In the genomic region with DNA sequence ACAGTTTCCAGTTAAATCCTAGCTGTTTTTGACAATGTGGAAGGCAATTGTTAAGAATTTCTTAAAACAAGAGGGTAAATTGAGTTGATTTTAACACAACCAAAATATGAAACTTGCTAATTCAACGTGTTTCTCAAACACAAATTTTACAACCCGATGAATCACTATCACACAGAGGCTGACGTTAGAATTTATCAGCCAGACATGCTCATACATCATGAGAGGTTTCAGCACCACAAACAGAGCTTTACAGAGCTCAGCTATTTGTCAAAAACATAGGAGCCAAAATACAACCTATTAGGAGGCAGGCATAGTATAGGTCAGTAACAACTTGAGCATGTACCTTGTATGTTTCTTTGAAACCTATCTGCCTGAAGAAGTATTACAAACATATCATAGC, we compare ENCODE assay signal across 13 cellular contexts. TPM values are rescaled to one million over a fixed set of nuclear protein-coding genes. Genes with fewer than 3 reads are reported as not detected.
DNase-seq lines count a peak whose midpoint lies in the region; ATAC-seq, FAIRE-seq and TF ChIP-seq lines count a peak whose summit lies in the region.
"Had no signal": no experiment of that assay in that cellular context is flagged by ENCODE, and none has a peak within 500 bp of the region (broad histone marks: within the 10 kb centered on the region; RNA-seq: fewer than 3 reads in every experiment).

No MANE protein-coding gene starts in this region.

- no peak overlapping the region for H3K4me3 Mint-ChIP-seq in activated naive CD8-positive, alpha-beta T cell treated with anti-CD3 and anti-CD28 coated beads, Interleukin-2, amount 10 ng/mL, durations not matched to agents 7 days and 5 days
- H3K4me3 Mint-ChIP-seq in activated naive CD8-positive, alpha-beta T cell treated with anti-CD3 and anti-CD28 coated beads, Interleukin-2, amount 50 U/mL, for 24 hours, result no peak overlapping the region
- H3K4me3 Mint-ChIP-seq in neural progenitor cell, result no peak overlapping the region

- TF ChIP-seq POLR2A in endothelial cell of umbilical vein (IDR thresholded peaks at IDR 0.05; ENCODE audit: low read depth, low read length), result no peak

- WGBS in smooth muscle cell (ENCODE audit: low lambda C conversion rate), result 6% methylated on average over 3 of the region's 3 CpGs

- POLR2A ChIA-PET in activated naive CD8-positive, alpha-beta T cell treated with anti-CD3 and anti-CD28 coated beads, Interleukin-2, amount 10 ng/mL, durations not matched to agents 7 days and 5 days (lab: Charles Lee), result interaction anchor here (1.2 kb wide), 1 partner anchor 9 kb away, joined by 3 read pairs; no protein-coding TSS in a partner anchor
- POLR2A ChIA-PET in endothelial cell of umbilical vein (lab: Charles Lee), result no interaction called here

- no peak overlapping the region for H3K4me2 ChIP-seq in endothelial cell of umbilical vein (ENCODE audit: insufficient read depth, low read length)
- peak overlapping the region; percentile 9 for H3K4me2 ChIP-seq in smooth muscle cell
- no peak overlapping the region for H3K4me2 ChIP-seq in neural progenitor cell

- no peaks in the 10 kb centered on the region for H3F3A ChIP-seq in smooth muscle cell (ENCODE audit: low read depth)
- no peaks in the 10 kb centered on the region for H3F3A ChIP-seq in neural progenitor cell (ENCODE audit: low read depth)

- H3K27me3 ChIP-seq in endothelial cell of umbilical vein (ENCODE audit: control insufficient read depth in 2 of 2, insufficient read depth in 2 of 2, low read length in 2 of 2), result no peaks in the 10 kb centered on the region
- no peaks in the 10 kb centered on the region for H3K27me3 ChIP-seq in smooth muscle cell (ENCODE audit: low read depth)
- no peaks in the 10 kb centered on the region for H3K27me3 ChIP-seq in neural progenitor cell

- H3K36me3 ChIP-seq in endothelial cell of umbilical vein (ENCODE audit: control insufficient read depth in 2 of 2, extremely low read depth in 1 of 2, insufficient read depth in 2 of 2, low read length in 2 of 2) (no peaks in the 10 kb centered on the region), smooth muscle cell (ENCODE audit: low read depth) (no peaks in the 10 kb centered on the region), neural progenitor cell (no peaks in the 10 kb centered on the region)

- H3K9me1 ChIP-seq in endothelial cell of umbilical vein (replicated peaks; ENCODE audit: control insufficient read depth, extremely low read depth, insufficient read depth, low read length), result no peaks in the 10 kb centered on the region

- DNase-seq in activated naive CD8-positive, alpha-beta T cell treated with anti-CD3 and anti-CD28 coated beads, Interleukin-2, amount 10 ng/mL, durations not matched to agents 7 days and 5 days, result no peak
- DNase-seq in activated naive CD8-positive, alpha-beta T cell treated with anti-CD3 and anti-CD28 coated beads, Interleukin-2, amount 50 U/mL, for 24 hours, result no peak
- DNase-seq in RPMI7951 (ENCODE audit: low read depth) (peak; percentile 9), endothelial cell of umbilical vein (ENCODE audit: low read depth, low spot score) (peak; percentile 9), smooth muscle cell (lab: John Stamatoyannopoulos, UW; ENCODE audit: unreplicated experiment) (no peak), neural progenitor cell (ENCODE audit: low spot score) (no peak)
- DNase-seq in activated CD4-positive, alpha-beta T cell treated with anti-CD3 and anti-CD28 coated beads for 48 hours, result no peak
- DNase-seq in activated CD4-positive, CD25-positive, alpha-beta regulatory T cell (lab: John Stamatoyannopoulos, UW), result no peak
- DNase-seq: Caco-2, cortex of kidney, midbrain, NCI-H1105 had no signal

- ATAC-seq in activated naive CD8-positive, alpha-beta T cell treated with anti-CD3 and anti-CD28 coated beads, Interleukin-2, amount 10 ng/mL, durations not matched to agents 7 days and 5 days (ENCODE audit: low read depth), result peak; percentile 27
- no peak for ATAC-seq in activated naive CD8-positive, alpha-beta T cell treated with anti-CD3 and anti-CD28 coated beads, Interleukin-2, amount 50 U/mL, for 24 hours

- no peaks in the 10 kb centered on the region for H3K27me3 Mint-ChIP-seq in activated naive CD8-positive, alpha-beta T cell treated with anti-CD3 and anti-CD28 coated beads, Interleukin-2, amount 10 ng/mL, durations not matched to agents 7 days and 5 days
- no peaks in the 10 kb centered on the region for H3K27me3 Mint-ChIP-seq in activated naive CD8-positive, alpha-beta T cell treated with anti-CD3 and anti-CD28 coated beads, Interleukin-2, amount 50 U/mL, for 24 hours
- no peaks in the 10 kb centered on the region for H3K27me3 Mint-ChIP-seq in neural progenitor cell (ENCODE audit: insufficient read depth, low read depth)

- CTCF ChIA-PET in endothelial cell of umbilical vein (lab: Charles Lee), result interaction anchor here (0.7 to 2.3 kb wide), 7 partner anchors 9 to 35 kb away, joined by 3 to 15 read pairs (median 4); no protein-coding TSS in a partner anchor

- TF ChIP-seq CTCF in endothelial cell of umbilical vein (IDR thresholded peaks at IDR 0.05; ENCODE audit: extremely low read depth in 1 of 2, insufficient read depth in 1 of 2, low read depth in 1 of 2, low read length in 2 of 2) (no peak), smooth muscle cell (IDR thresholded peaks at IDR 0.05; ENCODE audit: borderline replicate concordance, insufficient read depth, poor library complexity, severe bottlenecking) (no peak), neural progenitor cell (IDR thresholded peaks at IDR 0.05) (no peak)

- H3K9me3 ChIP-seq in endothelial cell of umbilical vein (replicated peaks; ENCODE audit: control insufficient read depth, insufficient read depth, low read length) (no peaks in the 10 kb centered on the region), smooth muscle cell (replicated peaks; ENCODE audit: low read depth) (no peaks in the 10 kb centered on the region), neural progenitor cell (ENCODE audit: low read depth) (no peaks in the 10 kb centered on the region)
- H3K9me3 ChIP-seq: Caco-2 had no signal

- no peak overlapping the region for H3K9ac ChIP-seq in endothelial cell of umbilical vein (replicated peaks; ENCODE audit: extremely low read depth, insufficient read depth, low read length)
- H3K9ac ChIP-seq in smooth muscle cell (ENCODE audit: low read depth), result no peak overlapping the region
- no peak overlapping the region for H3K9ac ChIP-seq in neural progenitor cell

- H3K27ac Mint-ChIP-seq in activated naive CD8-positive, alpha-beta T cell treated with anti-CD3 and anti-CD28 coated beads, Interleukin-2, amount 10 ng/mL, durations not matched to agents 7 days and 5 days, result no peak overlapping the region
- H3K27ac Mint-ChIP-seq in activated naive CD8-positive, alpha-beta T cell treated with anti-CD3 and anti-CD28 coated beads, Interleukin-2, amount 50 U/mL, for 24 hours, result no peak overlapping the region
- H3K27ac Mint-ChIP-seq in neural progenitor cell, result no peak overlapping the region

- H2AFZ ChIP-seq in endothelial cell of umbilical vein (ENCODE audit: low read depth, low read length), result no peak overlapping the region
- no peak overlapping the region for H2AFZ ChIP-seq in smooth muscle cell (ENCODE audit: low read depth)
- H2AFZ ChIP-seq in neural progenitor cell (replicated peaks), result no peak overlapping the region

- H3K79me2 ChIP-seq in endothelial cell of umbilical vein (ENCODE audit: control insufficient read depth, insufficient read depth, low read length), result no peaks in the 10 kb centered on the region
- no peaks in the 10 kb centered on the region for H3K79me2 ChIP-seq in smooth muscle cell (ENCODE audit: low read depth)
- H3K79me2 ChIP-seq in neural progenitor cell (ENCODE audit: low read depth), result no peaks in the 10 kb centered on the region

- no TSS peak for BruUV-seq in endothelial cell of umbilical vein (replicated peaks; lab: Mats Ljungman, UMichigan)

- H3K4me3 ChIP-seq in endothelial cell of umbilical vein (replicated peaks in 1 of 3; ENCODE audit: insufficient read depth in 1 of 3, low read depth in 1 of 3, low read length in 3 of 3), result no peak overlapping the region
- H3K4me3 ChIP-seq in smooth muscle cell, result no peak overlapping the region
- no peak overlapping the region for H3K4me3 ChIP-seq in neural progenitor cell

- H3K4me1 Mint-ChIP-seq in activated naive CD8-positive, alpha-beta T cell treated with anti-CD3 and anti-CD28 coated beads, Interleukin-2, amount 10 ng/mL, durations not matched to agents 7 days and 5 days, result no peaks in the 10 kb centered on the region
- no peaks in the 10 kb centered on the region for H3K4me1 Mint-ChIP-seq in activated naive CD8-positive, alpha-beta T cell treated with anti-CD3 and anti-CD28 coated beads, Interleukin-2, amount 50 U/mL, for 24 hours
- peaks cover 3% of the 10 kb centered on the region for H3K4me1 Mint-ChIP-seq in neural progenitor cell

- H4K20me1 ChIP-seq in endothelial cell of umbilical vein (replicated peaks; ENCODE audit: control insufficient read depth, extremely low read depth, insufficient read depth, low read length) (no peaks in the 10 kb centered on the region), smooth muscle cell (ENCODE audit: low read depth) (no peaks in the 10 kb centered on the region), neural progenitor cell (ENCODE audit: low read depth) (no peaks in the 10 kb centered on the region)

- intact Hi-C loops in endothelial cell of umbilical vein (cut with micrococcal nuclease), result no loop called here

- no peaks in the 10 kb centered on the region for H3K9me3 Mint-ChIP-seq in activated naive CD8-positive, alpha-beta T cell treated with anti-CD3 and anti-CD28 coated beads, Interleukin-2, amount 10 ng/mL, durations not matched to agents 7 days and 5 days
- peaks cover 9% of the 10 kb centered on the region for H3K9me3 Mint-ChIP-seq in activated naive CD8-positive, alpha-beta T cell treated with anti-CD3 and anti-CD28 coated beads, Interleukin-2, amount 50 U/mL, for 24 hours
- no peaks in the 10 kb centered on the region for H3K9me3 Mint-ChIP-seq in neural progenitor cell

- H3K4me1 ChIP-seq in endothelial cell of umbilical vein (ENCODE audit: control insufficient read depth, extremely low read depth, insufficient read depth, low read length), result no peaks in the 10 kb centered on the region
- no peaks in the 10 kb centered on the region for H3K4me1 ChIP-seq in smooth muscle cell (ENCODE audit: low read depth)
- H3K4me1 ChIP-seq in neural progenitor cell, result no peaks in the 10 kb centered on the region
- H3K4me1 ChIP-seq: Caco-2 had no signal

- dilution Hi-C loops in endothelial cell of umbilical vein (cut with MboI; ENCODE audit: extremely low pct_ligation_motif_present, low sequenced_read_pairs), result no loop called here

- no peak overlapping the region for H3K27ac ChIP-seq in endothelial cell of umbilical vein (ENCODE audit: insufficient read depth, low read depth, low read length)
- H3K27ac ChIP-seq in smooth muscle cell (ENCODE audit: low read depth), result no peak overlapping the region
- no peak overlapping the region for H3K27ac ChIP-seq in neural progenitor cell
- H3K27ac ChIP-seq: 22Rv1 had no signal

- H3K36me3 Mint-ChIP-seq in activated naive CD8-positive, alpha-beta T cell treated with anti-CD3 and anti-CD28 coated beads, Interleukin-2, amount 10 ng/mL, durations not matched to agents 7 days and 5 days, result peaks cover 28% of the 10 kb centered on the region
- H3K36me3 Mint-ChIP-seq in activated naive CD8-positive, alpha-beta T cell treated with anti-CD3 and anti-CD28 coated beads, Interleukin-2, amount 50 U/mL, for 24 hours (ENCODE audit: low read depth), result peaks cover 33% of the 10 kb centered on the region
- H3K36me3 Mint-ChIP-seq in neural progenitor cell, result peaks cover 8% of the 10 kb centered on the region

- peak; percentile 4 for FAIRE-seq in endothelial cell of umbilical vein (lab: Jason Lieb, UNC)

RNA-seq across cellular contexts. Expression of a gene that starts 36.1 kb away (rescaled TPM):
- total RNA-seq in activated naive CD8-positive, alpha-beta T cell treated with anti-CD3 and anti-CD28 coated beads, Interleukin-2, amount 10 ng/mL, durations not matched to agents 7 days and 5 days, result 100 to 1,000 TPM; 187 to 193 TPM
- total RNA-seq in RPMI7951 (2014; rRNA removed; shearing (Covaris generic)), result 2.4 and 3.4 TPM in 2 replicates
- total RNA-seq in endothelial cell of umbilical vein (not detected in 2 replicates), smooth muscle cell (4.5 and 7.7 TPM in 2 replicates), neural progenitor cell (ENCODE audit: low replicate concordance) (1.7 and 2.4 TPM in 2 replicates)
- polyA plus RNA-seq in endothelial cell of umbilical vein (not detected in 2 replicates), smooth muscle cell (2.5 and 5.8 TPM in 2 replicates)
- polyA plus RNA-seq in endothelial cell of umbilical vein (2011; cell fraction: cytosol; rRNA removed), result not detected in 2 replicates
- polyA plus RNA-seq in endothelial cell of umbilical vein (2011; cell fraction: nucleus; rRNA removed), result not detected in 2 replicates
- not detected in 2 replicates for polyA plus RNA-seq in endothelial cell of umbilical vein (2012)
- polyA minus RNA-seq in endothelial cell of umbilical vein, result 0.29 TPM in 1 of 2 replicates, not detected in the other
- not detected for polyA minus RNA-seq in endothelial cell of umbilical vein (2011; cell fraction: cytosol; rRNA and poly(A)+ RNA removed)
- not detected in 2 replicates for polyA minus RNA-seq in endothelial cell of umbilical vein (2011; cell fraction: nucleus; rRNA and poly(A)+ RNA removed)

Comparison
In these comparisons a context has a peak if more than half of its experiments do, and no peak if none do; other contexts are left out.
1. DNase-seq: peak in RPMI7951 (single experiment) and endothelial cell of umbilical vein (single experiment); none in activated naive CD8-positive, alpha-beta T cell treated with anti-CD3 and anti-CD28 coated beads, Interleukin-2, amount 10 ng/mL, durations not matched to agents 7 days and 5 days (single experiment), activated naive CD8-positive, alpha-beta T cell treated with anti-CD3 and anti-CD28 coated beads, Interleukin-2, amount 50 U/mL, for 24 hours (single experiment), smooth muscle cell (single experiment), activated CD4-positive, alpha-beta T cell treated with anti-CD3 and anti-CD28 coated beads for 48 hours (single experiment), neural progenitor cell (single experiment) and activated CD4-positive, CD25-positive, alpha-beta regulatory T cell (0 of 4).
2. RNA of a gene that starts 36.1 kb away (total RNA-seq): 187 to 193 TPM in activated naive CD8-positive, alpha-beta T cell treated with anti-CD3 and anti-CD28 coated beads, Interleukin-2, amount 10 ng/mL, durations not matched to agents 7 days and 5 days; 4.5 to 7.7 TPM in smooth muscle cell, 2.4 to 3.4 TPM in RPMI7951, 1.7 to 2.4 TPM in neural progenitor cell and not detected in endothelial cell of umbilical vein; every median in the first group is over 10 times any median in the second.